ENCODE assay signal across 8 cellular contexts in the genomic region with DNA sequence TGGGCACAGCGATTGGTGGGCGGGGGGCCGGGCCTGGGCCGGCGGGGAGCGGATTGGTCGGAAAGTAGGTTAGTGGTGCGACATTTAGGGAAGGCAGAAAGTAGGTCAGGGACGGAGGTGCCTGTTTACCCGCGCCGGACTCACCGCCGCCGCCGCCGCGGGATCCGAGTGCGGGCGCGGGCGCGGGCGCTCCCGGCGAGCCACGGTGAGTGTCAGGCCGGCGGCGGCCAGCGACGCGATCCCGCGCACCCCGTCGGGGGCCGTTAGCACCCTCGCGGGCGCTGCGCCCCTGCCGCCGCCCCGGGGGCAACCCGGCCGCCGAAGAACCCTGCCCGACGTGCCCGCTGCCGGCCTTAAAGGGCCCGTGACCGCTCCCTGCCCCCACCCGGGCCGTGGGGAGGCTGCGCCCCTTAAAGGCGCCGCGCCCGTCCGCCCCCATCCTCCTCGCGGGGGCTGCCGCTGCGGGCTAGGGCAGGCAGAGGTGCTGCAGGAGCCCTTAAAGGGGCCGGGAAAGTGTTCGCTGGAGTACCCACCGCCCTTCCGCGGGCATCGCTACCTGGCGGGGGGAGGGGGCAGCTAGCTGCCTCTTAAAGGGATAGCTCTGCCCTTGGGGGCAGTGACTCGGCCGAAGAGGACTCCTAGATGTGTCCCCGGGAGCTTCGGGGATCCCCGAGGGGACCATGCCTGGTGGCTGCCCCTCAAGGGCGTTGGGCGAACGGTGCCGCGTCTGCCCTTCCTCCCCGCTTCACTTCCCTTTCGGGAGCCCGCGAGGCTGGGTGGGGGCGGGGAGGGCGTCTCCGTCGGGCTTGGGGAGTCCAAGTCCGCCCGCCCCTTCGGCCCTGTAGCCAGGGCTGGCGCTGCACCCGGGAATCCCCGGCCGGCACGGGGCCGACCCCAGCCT. TPM values are rescaled to one million over a fixed set of nuclear protein-coding genes. Genes with fewer than 3 reads are reported as not detected.
A peak's percentile ranks its signal among the peaks of the same experiment; 100 is the strongest.
DNase-seq lines count a peak whose midpoint lies in the region; ATAC-seq, FAIRE-seq and TF ChIP-seq lines count a peak whose summit lies in the region.

Gene BMAL1 (plus strand): TSS at position 72 of the 901 bp plus-strand sequence. CDS start 76,519 bp downstream, outside the sequence.

- peaks cover 51 to 65% (median 64%) of the 10 kb centered on the region in 3 donors for H3K27me3 Mint-ChIP-seq in CD14-positive monocyte (ENCODE audit: low read depth in 3 of 3)

- peaks cover 0 to 13% (median 0%) of the 10 kb centered on the region in 7 donors for H3K9me3 Mint-ChIP-seq in CD14-positive monocyte

- peaks cover 52% of the 10 kb centered on the region for H3K4me1 Mint-ChIP-seq in CD14-positive monocyte

- no peaks in the 10 kb centered on the region for H3K27me3 ChIP-seq in bronchial epithelial cell (ENCODE audit: control insufficient read depth, insufficient read depth, low read length)

- ATAC-seq in GM19351 (IDR thresholded peaks at IDR 0.05; ENCODE audit: unreplicated experiment) = peak; percentile 15
- peak; percentile 22 for ATAC-seq in HG03457 (IDR thresholded peaks at IDR 0.05; ENCODE audit: unreplicated experiment)
- ATAC-seq in left lobe of liver = peak; percentile 41
- no peak for ATAC-seq in GM18870 (IDR thresholded peaks at IDR 0.05; ENCODE audit: unreplicated experiment)

- peaks cover 25 to 29% of the 10 kb centered on the region in 2 donors for H3K36me3 Mint-ChIP-seq in CD14-positive monocyte

- H3K27ac Mint-ChIP-seq in CD14-positive monocyte = peak within 1 kb of the TSS; percentile 54 to 91 (median 88)

- peak within 1 kb of the TSS; percentile 98 to 99 for H3K4me3 Mint-ChIP-seq in CD14-positive monocyte

- DNase-seq in CD14-positive monocyte (ENCODE audit: low spot score) (peak; percentile 76), bronchial epithelial cell (ENCODE audit: low read depth) (no peak), left lobe of liver (ENCODE audit: low spot score) (peak; percentile 73)
- DNase-seq in stimulated activated CD4-positive, alpha-beta T cell treated with anti-CD3 and anti-CD28 coated beads, Interleukin-2, amount 100 ng/mL, for 4 hours (ENCODE audit: low read depth) = peak; percentile 25

- H3K4me3 ChIP-seq in WI38 (ENCODE audit: low read depth, low read length) (peak within 1 kb of the TSS; percentile 89), bronchial epithelial cell (ENCODE audit: low read depth, low read length) (peak within 1 kb of the TSS; percentile 89)

- no peaks in the 10 kb centered on the region for H3K36me3 ChIP-seq in bronchial epithelial cell (ENCODE audit: control insufficient read depth, insufficient read depth, low read length)

- TF ChIP-seq CTCF in CD14-positive monocyte (IDR thresholded peaks at IDR 0.05) = no peak
- no peak for TF ChIP-seq CTCF in WI38 (IDR thresholded peaks at IDR 0.05; ENCODE audit: low read depth, low read length)
- no peak for TF ChIP-seq CTCF in bronchial epithelial cell (IDR thresholded peaks at IDR 0.05; ENCODE audit: insufficient read depth, low read length, severe bottlenecking)

- intact Hi-C loops in CD14-positive monocyte (cut with micrococcal nuclease) = loop anchor here (2.0 to 10.0 kb wide), 3 partner anchors 59 to 389 kb away; partner anchors contain the start of gene BTBD10 (in 2 of the 2)

- FAIRE-seq in bronchial epithelial cell (lab: Jason Lieb, UNC) = no peak

RNA-seq across cellular contexts. Expression of gene BMAL1, which starts in this region (rescaled TPM):
- polyA plus RNA-seq in CD14-positive monocyte = 10 to 100 TPM; 10.2 to 11.5 TPM
- total RNA-seq in bronchial epithelial cell (36.6 and 39.9 TPM in 2 replicates), left lobe of liver (37.0 TPM)
